Comparison of ENCODE assay signal across 7 cellular contexts in the genomic region with DNA sequence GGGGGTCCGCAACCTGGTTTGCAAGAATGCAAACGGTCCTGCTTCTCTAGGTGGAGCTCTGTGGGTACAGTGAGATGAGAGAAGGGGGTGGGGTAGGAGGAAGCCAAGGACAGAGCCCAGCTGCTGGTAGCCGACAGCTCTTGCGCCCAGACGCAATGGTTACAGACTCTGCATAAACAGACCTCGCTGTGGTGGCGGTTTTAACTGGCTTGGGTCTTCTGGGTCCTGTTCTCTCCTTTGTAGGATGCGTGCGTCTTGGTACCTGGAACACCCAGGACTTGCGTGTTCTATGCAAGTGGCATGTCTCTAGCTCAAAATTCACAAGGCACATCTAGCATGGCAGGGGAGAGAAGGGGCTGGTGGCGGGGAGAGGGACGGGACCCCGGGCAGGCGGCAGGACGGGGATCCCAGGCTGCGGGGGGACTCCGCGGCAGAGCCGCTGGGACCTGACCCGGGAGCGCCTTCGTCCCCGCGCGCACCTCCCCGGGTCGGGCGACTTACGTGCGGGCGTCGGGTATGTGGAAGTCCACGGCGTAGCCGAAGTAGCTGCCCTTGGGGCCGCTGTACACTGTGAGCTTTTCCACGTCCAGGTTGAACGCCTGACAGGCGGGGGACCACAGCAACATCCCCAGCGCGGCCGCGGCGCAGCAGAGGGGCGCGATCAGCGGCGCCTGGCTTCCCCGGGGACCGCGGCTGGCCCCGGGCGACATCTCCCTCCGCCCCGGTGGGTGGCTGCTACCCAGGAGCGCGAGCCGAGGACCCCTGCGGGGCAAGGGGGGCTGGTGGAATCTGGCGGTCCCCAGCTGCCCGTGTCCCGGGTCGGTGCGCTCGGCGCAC. TPM values are rescaled to one million over a fixed set of nuclear protein-coding genes. Genes with fewer than 3 reads are reported as not detected.
A peak's percentile ranks its signal among the peaks of the same experiment; 100 is the strongest.
DNase-seq lines count a peak whose midpoint lies in the region; ATAC-seq and TF ChIP-seq lines count a peak whose summit lies in the region.

No MANE protein-coding gene starts in this region.

- no peak overlapping the region for H3K27ac ChIP-seq in endodermal cell (ENCODE audit: low read depth, low read length)
- H3K27ac ChIP-seq in mesendoderm (ENCODE audit: low read depth, low read length): no peak overlapping the region

- H2BK5ac ChIP-seq in mesendoderm (ENCODE audit: low read length): no peak overlapping the region

- no peak overlapping the region for H2BK15ac ChIP-seq in mesendoderm (replicated peaks; ENCODE audit: low read depth)

- H3K79me2 ChIP-seq in mesendoderm (ENCODE audit: control insufficient read depth, insufficient read depth, low read length): no peaks in the 10 kb centered on the region

- no peaks in the 10 kb centered on the region for H3K4me1 ChIP-seq in endodermal cell (ENCODE audit: control insufficient read depth, insufficient read depth, low read length)
- H3K4me1 ChIP-seq in mesendoderm (ENCODE audit: control insufficient read depth, low read depth, low read length): no peaks in the 10 kb centered on the region

- no peaks in the 10 kb centered on the region for H3K79me1 ChIP-seq in mesendoderm (ENCODE audit: low read length)

- TF ChIP-seq CTCF in endodermal cell (conservative IDR thresholded peaks at IDR 0.05) (no peak), type B pancreatic cell (conservative IDR thresholded peaks at IDR 0.05) (no peak)

- WGBS in endodermal cell (ENCODE audit: insufficient coverage in 1 of 2, insufficient read length in 1 of 2), 2 experiments: 3 to 7% methylated on average over 13 to 66 of the region's 66 CpGs
- WGBS in mesendoderm (ENCODE audit: extremely low coverage, insufficient coverage, low lambda C conversion rate): no CpG with 5 or more reads among the region's 66 CpGs

- H3K36me3 Mint-ChIP-seq in endodermal cell (ENCODE audit: low read depth) (no peaks in the 10 kb centered on the region), type B pancreatic cell (no peaks in the 10 kb centered on the region)

- H4K5ac ChIP-seq in mesendoderm (ENCODE audit: low read length): no peak overlapping the region

- H3K9ac ChIP-seq in endodermal cell (ENCODE audit: extremely low read depth, low read length, poor library complexity, severe bottlenecking) (no peak overlapping the region), mesendoderm (ENCODE audit: low read length) (peak overlapping the region; percentile 20)

- no peak overlapping the region for H3K4ac ChIP-seq in mesendoderm (ENCODE audit: low read depth, low read length)

- H3K23ac ChIP-seq in mesendoderm (ENCODE audit: low read length): no peak overlapping the region

- H2AK5ac ChIP-seq in mesendoderm (ENCODE audit: low read length): no peak overlapping the region

- H3K4me3 Mint-ChIP-seq in endodermal cell: peak overlapping the region; percentile 70
- peak overlapping the region; percentile 95 for H3K4me3 Mint-ChIP-seq in type B pancreatic cell

- H3K56ac ChIP-seq in mesendoderm (ENCODE audit: low read length): peak overlapping the region; percentile 10

- no peaks in the 10 kb centered on the region for H3K36me3 ChIP-seq in endodermal cell (ENCODE audit: control insufficient read depth, insufficient read depth, low read length)
- H3K36me3 ChIP-seq in mesendoderm (ENCODE audit: control insufficient read depth, insufficient read depth, low read length): no peaks in the 10 kb centered on the region

- H3K9me3 Mint-ChIP-seq in endodermal cell (no peaks in the 10 kb centered on the region), type B pancreatic cell (no peaks in the 10 kb centered on the region)

- H3K27me3 ChIP-seq in endodermal cell (ENCODE audit: control insufficient read depth, insufficient read depth, low read length, poor library complexity, severe bottlenecking) (peaks cover 32% of the 10 kb centered on the region), mesendoderm (ENCODE audit: insufficient read depth, low read length, poor library complexity) (peaks cover 4% of the 10 kb centered on the region)

- H4K8ac ChIP-seq in mesendoderm (ENCODE audit: low read depth, low read length): no peak overlapping the region

- H3K4me1 Mint-ChIP-seq in endodermal cell (peaks cover 2% of the 10 kb centered on the region), type B pancreatic cell (ENCODE audit: unreplicated experiment) (peaks cover 16% of the 10 kb centered on the region)

- ATAC-seq in GM19023 (IDR thresholded peaks at IDR 0.05; ENCODE audit: unreplicated experiment) (no peak), HG03521 (IDR thresholded peaks at IDR 0.05; ENCODE audit: unreplicated experiment) (no peak)

- DNase-seq in NCI-H1105 treated with DMSO at 0.1 percent for 48 hours (lab: John Stamatoyannopoulos, UW) (peak; percentile 16), endodermal cell (peak; percentile 85), mesendoderm (peak; percentile 65), type B pancreatic cell (ENCODE audit: extremely low spot score, unreplicated experiment) (peak; percentile 69), NCI-H1694 treated with DMSO at 0.1 percent for 48 hours (lab: John Stamatoyannopoulos, UW) (no peak)

- no peaks in the 10 kb centered on the region for H3K9me3 ChIP-seq in endodermal cell (ENCODE audit: control insufficient read depth, low read length)

- no peak overlapping the region for H2BK120ac ChIP-seq in mesendoderm (ENCODE audit: low read depth, low read length)

- H3K27ac Mint-ChIP-seq in endodermal cell: no peak overlapping the region
- H3K27ac Mint-ChIP-seq in type B pancreatic cell: peak overlapping the region; percentile 14

- H3K27me3 Mint-ChIP-seq in endodermal cell (ENCODE audit: insufficient read depth) (peaks cover 43% of the 10 kb centered on the region), type B pancreatic cell (peaks cover 62% of the 10 kb centered on the region)

- no peak overlapping the region for H3K18ac ChIP-seq in mesendoderm (ENCODE audit: low read length)

- H3K4me3 ChIP-seq in endodermal cell (ENCODE audit: low read length): peak overlapping the region; percentile 71
- no peak overlapping the region for H3K4me3 ChIP-seq in mesendoderm (ENCODE audit: low read length)

- H3K4me2 ChIP-seq in mesendoderm (ENCODE audit: low read length): peak overlapping the region; percentile 65

RNA-seq across cellular contexts. Expression of gene ITGA8, which starts 0.4 kb away (rescaled TPM):
- total RNA-seq in endodermal cell: under 1 TPM; 0.24 to 0.40 TPM
- polyA plus RNA-seq in endodermal cell (2013, experiment 1 of 2): 4.0 TPM
- polyA plus RNA-seq in endodermal cell (2013, experiment 2 of 2): 3.9 TPM
- polyA plus RNA-seq in mesendoderm (2013, experiment 1 of 2): 0.01 TPM
- polyA plus RNA-seq in mesendoderm (2013, experiment 2 of 2): under 0.01 TPM
- 1.1 and 10.1 TPM in 2 replicates for total RNA-seq in type B pancreatic cell (ENCODE audit: low replicate concordance)
